In the genomic region with DNA sequence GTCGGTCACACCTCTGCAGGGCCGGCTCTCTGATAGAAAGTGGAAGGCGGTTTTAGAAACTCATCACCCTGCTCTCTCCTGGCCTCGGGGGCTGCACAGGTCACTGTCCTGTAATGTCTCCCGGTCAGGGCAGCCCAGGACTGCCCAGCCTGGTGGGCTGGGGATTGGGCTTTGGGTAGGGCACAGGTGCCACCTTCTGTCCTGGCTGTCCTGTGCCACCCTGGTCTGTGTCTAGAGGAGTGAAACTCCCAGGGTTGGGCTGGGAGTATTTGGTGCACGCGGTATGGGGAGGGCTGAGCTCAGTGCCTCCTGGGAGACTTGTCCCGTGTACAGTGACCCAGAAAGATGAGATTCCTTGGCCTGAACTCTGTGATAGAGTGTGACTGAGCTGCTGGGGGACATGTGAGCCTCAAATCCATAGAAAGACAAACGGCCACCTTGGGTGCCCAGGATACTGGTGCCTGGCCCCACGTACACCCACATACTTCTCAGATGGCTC, we compare ENCODE assay signal across 38 cellular contexts. TPM values are rescaled to one million over a fixed set of nuclear protein-coding genes. Genes with fewer than 3 reads are reported as not detected.
"Had no signal": no experiment of that assay in that cellular context is flagged by ENCODE, and none has a peak within 500 bp of the region (broad histone marks: within the 10 kb centered on the region; RNA-seq: fewer than 3 reads in every experiment).

No MANE protein-coding gene starts in this region.

- H3K9me3 ChIP-seq: gastroesophageal sphincter, neutrophil, ovary, prostate gland, right atrium auricular region, suprapubic skin, tibial artery, upper lobe of right lung had no signal

- H3K36me3 ChIP-seq: ovary had no signal

- H3K27ac Mint-ChIP-seq: activated B cell treated with CpG ODN at 0.5 μM for 24 hours; activated naive CD8-positive, alpha-beta T cell treated with anti-CD3 and anti-CD28 coated beads for 36 hours; activated T-helper 17 cell treated with anti-CD3 and anti-CD28 coated beads, Interleukin-2, amount 50 U/mL, for 72 hours; nephron; T-helper 2 cell treated with Interferon-gamma antibody and Interleukin-4, amounts not matched to agents 5 μg/mL and 100 μg/mL, for 36 hours had no signal

- FAIRE-seq: astrocyte, endothelial cell of umbilical vein had no signal

- H3K4me3 ChIP-seq: coronary artery, gastroesophageal sphincter, hepatocyte, ovary, prostate gland, right atrium auricular region, smooth muscle cell, suprapubic skin, tibial artery, upper lobe of right lung had no signal

- H3K27me3 ChIP-seq: brain microvascular endothelial cell, gastroesophageal sphincter, hepatocyte, neutrophil, ovary, right atrium auricular region, suprapubic skin, tibial artery, upper lobe of right lung had no signal

- H3K27ac ChIP-seq: brain microvascular endothelial cell, coronary artery, gastroesophageal sphincter, hepatocyte, neutrophil, ovary, prostate gland, right atrium auricular region, suprapubic skin, tibial artery, upper lobe of right lung had no signal

- H3K9me3 Mint-ChIP-seq: activated B cell treated with CpG ODN at 0.5 μM for 24 hours; activated naive CD8-positive, alpha-beta T cell treated with anti-CD3 and anti-CD28 coated beads for 36 hours; activated T-helper 17 cell treated with anti-CD3 and anti-CD28 coated beads, Interleukin-2, amount 50 U/mL, for 72 hours; effector memory CD8-positive, alpha-beta T cell; nephron; T-helper 2 cell treated with Interferon-gamma antibody and Interleukin-4, amounts not matched to agents 5 μg/mL and 100 μg/mL, for 36 hours had no signal

- ATAC-seq: activated T-helper 17 cell treated with anti-CD3 and anti-CD28 coated beads, Interleukin-2, amount 50 U/mL, for 72 hours; effector memory CD8-positive, alpha-beta T cell; gastroesophageal sphincter; left cardiac atrium; upper lobe of right lung had no signal

- H3K4me1 ChIP-seq: prostate gland, right atrium auricular region, suprapubic skin, upper lobe of right lung had no signal

- DNase-seq: activated B cell treated with CpG ODN at 0.5 μM for 24 hours; activated CD4-positive, alpha-beta T cell treated with anti-CD3 and anti-CD28 coated beads, Interleukin-2, amount 50 U/mL, for 4 hours; activated CD8-positive, alpha-beta memory T cell treated with anti-CD3 and anti-CD28 coated beads, Interleukin-2, amount 50 U/mL, for 4 hours; activated gamma-delta T cell treated with Interleukin-2 at 50 U/mL for 16 hours; activated naive CD8-positive, alpha-beta T cell treated with anti-CD3 and anti-CD28 coated beads for 36 hours; activated T-cell treated with anti-CD3 and anti-CD28 coated beads, Interleukin-2, amount 50 U/mL, for 1 hour; brain microvascular endothelial cell; effector memory CD8-positive, alpha-beta T cell; islet precursor cell; left cardiac atrium; mammary epithelial cell; ovary; stimulated activated CD4-positive, alpha-beta T cell treated with anti-CD3 and anti-CD28 coated beads, Interleukin-2, amount 100 ng/mL, for 24 hours; stimulated activated naive CD4-positive, alpha-beta T cell; T-helper 1 cell; tibial artery; upper lobe of right lung had no signal

RNA-seq across cellular contexts. Expression of a gene that starts 32.5 kb away (rescaled TPM):
- total RNA-seq: activated B cell treated with CpG ODN at 0.5 μM for 24 hours; activated CD8-positive, alpha-beta memory T cell treated with anti-CD3 and anti-CD28 coated beads for 36 hours; activated naive CD8-positive, alpha-beta T cell treated with anti-CD3 and anti-CD28 coated beads for 36 hours; astrocyte; cerebellum; liver had no signal
- polyA plus RNA-seq: liver had no signal

RNA-seq across cellular contexts. Expression of a gene that starts 34.0 kb away (rescaled TPM):
- total RNA-seq: activated B cell treated with CpG ODN at 0.5 μM for 24 hours; activated CD8-positive, alpha-beta memory T cell treated with anti-CD3 and anti-CD28 coated beads for 36 hours; activated naive CD8-positive, alpha-beta T cell treated with anti-CD3 and anti-CD28 coated beads for 36 hours; activated T-helper 17 cell treated with anti-CD3 and anti-CD28 coated beads, Interleukin-2, amount 50 U/mL, for 72 hours; astrocyte; cardiac septum; cerebellum; endothelial cell of umbilical vein; fibroblast of villous mesenchyme; gastroesophageal sphincter; hepatocyte; left cardiac atrium; liver; mammary epithelial cell; mucosa of gallbladder; ovary; right atrium auricular region; suprapubic skin; upper lobe of right lung had no signal
- polyA plus RNA-seq: endothelial cell of umbilical vein, esophagus, fibroblast of lung, hepatocyte, mammary epithelial cell, ovary had no signal
